In genomic region chr9:31394040-31394473, GRCh38 we compare ENCODE assay signal across 8 cellular contexts.
A peak's percentile ranks its signal among the peaks of the same experiment; 100 is the strongest.
DNase-seq lines count a peak whose midpoint lies in the region; ATAC-seq lines count a peak whose summit lies in the region.
"Had no signal": no experiment of that assay in that cellular context is flagged by ENCODE, and none has a peak within 500 bp of the region (broad histone marks: within the 10 kb centered on the region; RNA-seq: fewer than 3 reads in every experiment).

No MANE protein-coding gene starts in this region.

- DNase-seq in amniotic epithelial cell (ENCODE audit: low read depth) (peak; percentile 73), renal cortical epithelial cell (ENCODE audit: low read depth) (peak; percentile 39), HuH-7.5 (ENCODE audit: low spot score) (no peak), hepatic stellate cell (ENCODE audit: low spot score) (no peak)
- DNase-seq in stimulated activated CD4-positive, alpha-beta T cell treated with anti-CD3 and anti-CD28 coated beads, Interleukin-2, amount 100 ng/mL, for 24 hours, result no peak

- peak; percentile 65 for ATAC-seq in GM21423 (IDR thresholded peaks at IDR 0.05; ENCODE audit: unreplicated experiment)
- ATAC-seq in HG03460 (IDR thresholded peaks at IDR 0.05; ENCODE audit: unreplicated experiment), result peak; percentile 65
- ATAC-seq: WTC11 had no signal

Comparison
In these comparisons a context has a peak if more than half of its experiments do, and no peak if none do; other contexts are left out.
1. DNase-seq: peak in amniotic epithelial cell (single experiment) and renal cortical epithelial cell (single experiment); none in stimulated activated CD4-positive, alpha-beta T cell treated with anti-CD3 and anti-CD28 coated beads, Interleukin-2, amount 100 ng/mL, for 24 hours (0 of 2), HuH-7.5 (single experiment) and hepatic stellate cell (single experiment).